Comparison of ENCODE assay signal across 1 cellular context in genomic region chr17:76039121-76039520, GRCh38.
TF ChIP-seq lines count a peak whose summit lies in the region.

No MANE protein-coding gene starts in this region.

TF ChIP-seq in HepG2, 621 proteins besides CTCF, POLR2A, EP300 and RAD21:
- TF ChIP-seq DNMT3B (CRISPR knock-in tag; conservative IDR thresholded peaks at IDR 0.05): no peak
- no peak for TF ChIP-seq ZMYM4 (CRISPR knock-in tag; IDR thresholded peaks at IDR 0.05)
- TF ChIP-seq ZNF724P (CRISPR knock-in tag; IDR thresholded peaks at IDR 0.05; ENCODE audit: borderline replicate concordance): no peak
- no peak for TF ChIP-seq ZNF572 (CRISPR knock-in tag; IDR thresholded peaks at IDR 0.05)
- TF ChIP-seq, protein P1, sequence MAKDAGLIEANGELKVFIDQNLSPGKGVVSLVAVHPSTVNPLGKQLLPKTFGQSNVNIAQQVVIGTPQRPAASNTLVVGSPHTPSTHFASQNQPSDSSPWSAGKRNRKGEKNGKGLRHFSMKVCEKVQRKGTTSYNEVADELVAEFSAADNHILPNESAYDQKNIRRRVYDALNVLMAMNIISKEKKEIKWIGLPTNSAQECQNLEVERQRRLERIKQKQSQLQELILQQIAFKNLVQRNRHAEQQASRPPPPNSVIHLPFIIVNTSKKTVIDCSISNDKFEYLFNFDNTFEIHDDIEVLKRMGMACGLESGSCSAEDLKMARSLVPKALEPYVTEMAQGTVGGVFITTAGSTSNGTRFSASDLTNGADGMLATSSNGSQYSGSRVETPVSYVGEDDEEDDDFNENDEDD (CRISPR knock-in tag; IDR thresholded peaks at IDR 0.05; ENCODE audit: borderline replicate concordance): no peak
- TF ChIP-seq NFE2L2 (IDR thresholded peaks at IDR 0.05; ENCODE audit: low read length): peak; percentile 11; the same call in 1 of the 2 replicates
- no peak for TF ChIP-seq SKIL (CRISPR knock-in tag; IDR thresholded peaks at IDR 0.05; ENCODE audit: borderline replicate concordance)
